ENCODE assay signal across 5 cellular contexts in genomic region chr13:45244736-45245135, GRCh38. TPM values are rescaled to one million over a fixed set of nuclear protein-coding genes. Genes with fewer than 3 reads are reported as not detected.
"Had no signal": no experiment of that assay in that cellular context is flagged by ENCODE, and none has a peak within 500 bp of the region (broad histone marks: within the 10 kb centered on the region; RNA-seq: fewer than 3 reads in every experiment).

No MANE protein-coding gene starts in this region.

RNA-seq across cellular contexts. Expression of gene KCTD4, which starts 43.9 kb away (rescaled TPM):
- total RNA-seq: NCI-H460, OCI-LY7, PC-9, SJCRH30, T-cell had no signal
